Comparison of ENCODE assay signal across 34 cellular contexts in the genomic region with DNA sequence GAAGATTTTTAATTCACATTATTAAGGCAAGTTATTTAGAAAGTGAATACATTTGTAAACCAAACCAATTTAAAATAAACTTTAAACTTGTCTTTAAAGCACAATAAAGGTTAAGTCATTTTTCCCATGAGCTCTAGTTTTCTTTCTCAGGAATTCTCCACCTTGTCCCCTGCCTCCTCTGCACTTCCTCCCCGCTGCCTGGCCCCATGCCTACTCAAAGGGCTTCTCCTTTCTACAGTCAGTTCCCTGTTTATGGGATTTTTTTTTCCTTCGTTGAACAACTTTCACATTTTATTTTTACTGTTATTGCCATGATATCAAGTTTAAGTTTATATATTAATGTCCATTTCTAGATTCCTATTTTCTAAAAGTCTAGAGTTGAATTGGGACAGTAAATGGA.
"Had no signal": no experiment of that assay in that cellular context is flagged by ENCODE, and none has a peak within 500 bp of the region (broad histone marks: within the 10 kb centered on the region; RNA-seq: fewer than 3 reads in every experiment).

No MANE protein-coding gene starts in this region.

- ATAC-seq: activated CD8-positive, alpha-beta T cell treated with anti-CD3 and anti-CD28 coated beads for 36 hours; activated naive CD4-positive, alpha-beta T cell treated with anti-CD3 and anti-CD28 coated beads, Interleukin-2, amount 50 U/mL, for 72 hours; activated T-cell treated with anti-CD3 and anti-CD28 coated beads, Interleukin-2, amount 50 U/mL, for 4 hours; activated T-cell treated with anti-CD3 and anti-CD28 coated beads, Interleukin-2, amount 50 U/mL, for 72 hours; activated T-helper 17 cell treated with anti-CD3 and anti-CD28 coated beads, Interleukin-2, amount 50 U/mL, for 72 hours; body of pancreas had no signal

- H3K4me3 ChIP-seq: adrenal gland, body of pancreas, breast epithelium had no signal

- H3K36me3 ChIP-seq: adrenal gland, brain microvascular endothelial cell, breast epithelium had no signal

- H3K27me3 Mint-ChIP-seq: activated B cell treated with CpG ODN at 0.5 μM for 24 hours; activated CD4-positive, alpha-beta memory T cell treated with anti-CD3 and anti-CD28 coated beads for 36 hours; activated CD4-positive, alpha-beta T cell treated with anti-CD3 and anti-CD28 coated beads, Interleukin-2, amount 10 ng/mL, durations not matched to agents 24 days and 14 days; activated naive CD4-positive, alpha-beta T cell treated with anti-CD3 and anti-CD28 coated beads, Interleukin-2, amount 10 ng/mL, durations not matched to agents 7 days and 5 days had no signal

- FAIRE-seq: astrocyte, colon had no signal

- DNase-seq: activated B cell treated with CpG ODN at 0.5 μM for 24 hours; activated CD4-positive, alpha-beta memory T cell treated with anti-CD3 and anti-CD28 coated beads for 36 hours; activated CD4-positive, alpha-beta T cell treated with anti-CD3 and anti-CD28 coated beads for 4 hours; activated CD4-positive, alpha-beta T cell treated with anti-CD3 and anti-CD28 coated beads, Interleukin-2, amount 10 ng/mL, durations not matched to agents 24 days and 14 days; activated CD4-positive, alpha-beta T cell treated with anti-CD3 and anti-CD28 coated beads, Interleukin-2, amount 50 U/mL, for 1 hour; activated CD4-positive, alpha-beta T cell treated with anti-CD3 and anti-CD28 coated beads, Interleukin-2, amount 50 U/mL, for 4 hours; activated CD4-positive, CD25-positive, alpha-beta regulatory T cell treated with anti-CD3 and anti-CD28 coated beads, Interleukin-2, amount 50 U/mL, for 72 hours; activated CD8-positive, alpha-beta memory T cell treated with anti-CD3 and anti-CD28 coated beads, Interleukin-2, amount 50 U/mL, for 4 hours; activated CD8-positive, alpha-beta T cell treated with anti-CD3 and anti-CD28 coated beads for 36 hours; activated effector memory CD4-positive, alpha-beta T cell treated with anti-CD3 and anti-CD28 coated beads, Interleukin-2, amount 50 U/mL, for 16 hours; activated gamma-delta T cell treated with Interleukin-2 at 50 U/mL for 16 hours; activated naive CD4-positive, alpha-beta T cell; activated naive CD4-positive, alpha-beta T cell treated with anti-CD3 and anti-CD28 coated beads, Interleukin-2, amount 10 ng/mL, durations not matched to agents 7 days and 5 days; activated naive CD8-positive, alpha-beta T cell treated with anti-CD3 and anti-CD28 coated beads for 36 hours; activated T-cell treated with anti-CD3 and anti-CD28 coated beads for 4 hours; activated T-cell treated with anti-CD3 and anti-CD28 coated beads, Interleukin-2, amount 50 U/mL, for 1 hour; activated T-cell treated with anti-CD3 and anti-CD28 coated beads, Interleukin-2, amount 50 U/mL, for 4 hours; activated T-cell treated with anti-CD3 and anti-CD28 coated beads, Interleukin-2, amount 50 U/mL, for 72 hours; adrenal gland; amniotic stem cell; aorta; body of pancreas; brain microvascular endothelial cell; central memory CD4-positive, alpha-beta T cell; T-helper 2 cell; T-helper 9 cell had no signal

- H3K36me3 Mint-ChIP-seq: activated CD4-positive, alpha-beta memory T cell treated with anti-CD3 and anti-CD28 coated beads for 36 hours; activated naive CD4-positive, alpha-beta T cell treated with anti-CD3 and anti-CD28 coated beads, Interleukin-2, amount 10 ng/mL, durations not matched to agents 7 days and 5 days; activated naive CD4-positive, alpha-beta T cell treated with anti-CD3 and anti-CD28 coated beads, Interleukin-2, amount 50 U/mL, for 72 hours; activated naive CD8-positive, alpha-beta T cell treated with anti-CD3 and anti-CD28 coated beads for 36 hours had no signal

- H3K9me3 Mint-ChIP-seq: activated B cell treated with CpG ODN at 0.5 μM for 24 hours; activated CD4-positive, alpha-beta T cell treated with anti-CD3 and anti-CD28 coated beads, Interleukin-2, amount 10 ng/mL, durations not matched to agents 24 days and 14 days; activated CD8-positive, alpha-beta T cell treated with anti-CD3 and anti-CD28 coated beads for 36 hours; activated naive CD4-positive, alpha-beta T cell treated with anti-CD3 and anti-CD28 coated beads, Interleukin-2, amount 10 ng/mL, durations not matched to agents 7 days and 5 days; activated naive CD8-positive, alpha-beta T cell treated with anti-CD3 and anti-CD28 coated beads for 36 hours; activated T-cell treated with anti-CD3 and anti-CD28 coated beads, Interleukin-2, amount 50 U/mL, for 4 hours; activated T-cell treated with anti-CD3 and anti-CD28 coated beads, Interleukin-2, amount 50 U/mL, for 72 hours; activated T-helper 1 cell treated with anti-CD3 and anti-CD28 coated beads, Interleukin-12 subunit alpha, Interleukin-12 subunit beta, Interleukin-2, Interleukin-4 antibody, amounts not matched to agents 30 ng/mL and 10 ng/mL and 1 ng/mL, durations not matched to agents 14 hours and 24 hours and 36 hours; activated T-helper 17 cell treated with anti-CD3 and anti-CD28 coated beads, Interleukin-2, amount 50 U/mL, for 72 hours; T-helper 1 cell treated with Interleukin-12 subunit alpha and Interleukin-12 subunit beta and Interleukin-4 antibody, amounts not matched to agents 30 μg/mL and 1 μg/mL, for 36 hours; T-helper 2 cell treated with Interferon-gamma antibody and Interleukin-4, amounts not matched to agents 5 μg/mL and 100 μg/mL, for 36 hours had no signal

- H3K4me1 ChIP-seq: adrenal gland, body of pancreas, breast epithelium had no signal

- H3K27ac ChIP-seq: adrenal gland, body of pancreas, brain microvascular endothelial cell, breast epithelium had no signal

- H3K9me3 ChIP-seq: adrenal gland, body of pancreas, breast epithelium had no signal

- H3K4me1 Mint-ChIP-seq: activated B cell treated with CpG ODN at 0.5 μM for 24 hours; activated CD4-positive, alpha-beta T cell treated with anti-CD3 and anti-CD28 coated beads, Interleukin-2, amount 10 ng/mL, durations not matched to agents 24 days and 14 days; activated naive CD4-positive, alpha-beta T cell treated with anti-CD3 and anti-CD28 coated beads, Interleukin-2, amount 10 ng/mL, durations not matched to agents 7 days and 5 days; activated naive CD8-positive, alpha-beta T cell treated with anti-CD3 and anti-CD28 coated beads for 36 hours; activated T-helper 17 cell treated with anti-CD3 and anti-CD28 coated beads, Interleukin-2, amount 50 U/mL, for 72 hours had no signal

- H3K27me3 ChIP-seq: adrenal gland, body of pancreas, brain microvascular endothelial cell, breast epithelium had no signal

- H3K27ac Mint-ChIP-seq: activated B cell treated with CpG ODN at 0.5 μM for 24 hours; activated CD4-positive, alpha-beta memory T cell treated with anti-CD3 and anti-CD28 coated beads for 36 hours; activated CD4-positive, alpha-beta T cell treated with anti-CD3 and anti-CD28 coated beads, Interleukin-2, amount 10 ng/mL, durations not matched to agents 24 days and 14 days; activated CD8-positive, alpha-beta T cell treated with anti-CD3 and anti-CD28 coated beads for 36 hours; activated naive CD4-positive, alpha-beta T cell treated with anti-CD3 and anti-CD28 coated beads, Interleukin-2, amount 10 ng/mL, durations not matched to agents 7 days and 5 days; activated naive CD4-positive, alpha-beta T cell treated with anti-CD3 and anti-CD28 coated beads, Interleukin-2, amount 50 U/mL, for 72 hours; activated naive CD8-positive, alpha-beta T cell treated with anti-CD3 and anti-CD28 coated beads for 36 hours; activated T-cell treated with anti-CD3 and anti-CD28 coated beads, Interleukin-2, amount 50 U/mL, for 72 hours; activated T-helper 1 cell treated with anti-CD3 and anti-CD28 coated beads, Interleukin-12 subunit alpha, Interleukin-12 subunit beta, Interleukin-2, Interleukin-4 antibody, amounts not matched to agents 30 ng/mL and 10 ng/mL and 1 ng/mL, durations not matched to agents 14 hours and 24 hours and 36 hours; activated T-helper 17 cell treated with anti-CD3 and anti-CD28 coated beads, Interleukin-2, amount 50 U/mL, for 72 hours; T-helper 1 cell treated with Interleukin-12 subunit alpha and Interleukin-12 subunit beta and Interleukin-4 antibody, amounts not matched to agents 30 μg/mL and 1 μg/mL, for 36 hours; T-helper 2 cell treated with Interferon-gamma antibody and Interleukin-4, amounts not matched to agents 5 μg/mL and 100 μg/mL, for 36 hours had no signal

- H3K4me3 Mint-ChIP-seq: activated B cell treated with CpG ODN at 0.5 μM for 24 hours; activated CD4-positive, alpha-beta memory T cell treated with anti-CD3 and anti-CD28 coated beads for 36 hours; activated CD4-positive, alpha-beta T cell treated with anti-CD3 and anti-CD28 coated beads, Interleukin-2, amount 10 ng/mL, durations not matched to agents 24 days and 14 days; activated CD8-positive, alpha-beta T cell treated with anti-CD3 and anti-CD28 coated beads for 36 hours; activated naive CD4-positive, alpha-beta T cell treated with anti-CD3 and anti-CD28 coated beads, Interleukin-2, amount 10 ng/mL, durations not matched to agents 7 days and 5 days; activated naive CD8-positive, alpha-beta T cell treated with anti-CD3 and anti-CD28 coated beads for 36 hours; activated T-cell treated with anti-CD3 and anti-CD28 coated beads, Interleukin-2, amount 50 U/mL, for 4 hours; activated T-cell treated with anti-CD3 and anti-CD28 coated beads, Interleukin-2, amount 50 U/mL, for 72 hours; activated T-helper 1 cell treated with anti-CD3 and anti-CD28 coated beads, Interleukin-12 subunit alpha, Interleukin-12 subunit beta, Interleukin-2, Interleukin-4 antibody, amounts not matched to agents 30 ng/mL and 10 ng/mL and 1 ng/mL, durations not matched to agents 14 hours and 24 hours and 36 hours; activated T-helper 17 cell treated with anti-CD3 and anti-CD28 coated beads, Interleukin-2, amount 50 U/mL, for 72 hours; T-helper 1 cell treated with Interleukin-12 subunit alpha and Interleukin-12 subunit beta and Interleukin-4 antibody, amounts not matched to agents 30 μg/mL and 1 μg/mL, for 36 hours; T-helper 2 cell treated with Interferon-gamma antibody and Interleukin-4, amounts not matched to agents 5 μg/mL and 100 μg/mL, for 36 hours had no signal
